1 cellular context compared by ENCODE assay signal in the genomic region with DNA sequence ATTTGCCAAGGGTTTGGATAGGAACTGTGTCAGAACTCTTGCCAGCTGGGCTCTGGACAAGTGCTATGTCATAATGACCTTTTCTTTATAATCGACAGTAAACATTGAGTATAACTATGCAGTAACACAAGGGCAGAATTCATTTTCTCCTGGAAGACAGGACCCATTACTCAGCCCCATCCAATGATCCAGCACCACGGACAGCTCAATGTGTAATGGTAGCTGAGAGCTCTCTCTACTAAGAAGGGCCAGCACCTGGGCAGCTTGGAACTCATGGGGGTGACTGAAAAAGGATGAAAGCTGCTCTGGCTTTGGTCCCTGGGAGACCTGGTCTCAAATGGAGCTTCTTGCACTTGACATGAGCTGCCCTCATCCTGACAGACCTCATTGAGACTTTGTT.
TF ChIP-seq lines count a peak whose summit lies in the region.

No MANE protein-coding gene starts in this region.

TF ChIP-seq in K562, 482 proteins besides CTCF, POLR2A, EP300 and RAD21 (continued from another document):
- TF ChIP-seq, protein P1, sequence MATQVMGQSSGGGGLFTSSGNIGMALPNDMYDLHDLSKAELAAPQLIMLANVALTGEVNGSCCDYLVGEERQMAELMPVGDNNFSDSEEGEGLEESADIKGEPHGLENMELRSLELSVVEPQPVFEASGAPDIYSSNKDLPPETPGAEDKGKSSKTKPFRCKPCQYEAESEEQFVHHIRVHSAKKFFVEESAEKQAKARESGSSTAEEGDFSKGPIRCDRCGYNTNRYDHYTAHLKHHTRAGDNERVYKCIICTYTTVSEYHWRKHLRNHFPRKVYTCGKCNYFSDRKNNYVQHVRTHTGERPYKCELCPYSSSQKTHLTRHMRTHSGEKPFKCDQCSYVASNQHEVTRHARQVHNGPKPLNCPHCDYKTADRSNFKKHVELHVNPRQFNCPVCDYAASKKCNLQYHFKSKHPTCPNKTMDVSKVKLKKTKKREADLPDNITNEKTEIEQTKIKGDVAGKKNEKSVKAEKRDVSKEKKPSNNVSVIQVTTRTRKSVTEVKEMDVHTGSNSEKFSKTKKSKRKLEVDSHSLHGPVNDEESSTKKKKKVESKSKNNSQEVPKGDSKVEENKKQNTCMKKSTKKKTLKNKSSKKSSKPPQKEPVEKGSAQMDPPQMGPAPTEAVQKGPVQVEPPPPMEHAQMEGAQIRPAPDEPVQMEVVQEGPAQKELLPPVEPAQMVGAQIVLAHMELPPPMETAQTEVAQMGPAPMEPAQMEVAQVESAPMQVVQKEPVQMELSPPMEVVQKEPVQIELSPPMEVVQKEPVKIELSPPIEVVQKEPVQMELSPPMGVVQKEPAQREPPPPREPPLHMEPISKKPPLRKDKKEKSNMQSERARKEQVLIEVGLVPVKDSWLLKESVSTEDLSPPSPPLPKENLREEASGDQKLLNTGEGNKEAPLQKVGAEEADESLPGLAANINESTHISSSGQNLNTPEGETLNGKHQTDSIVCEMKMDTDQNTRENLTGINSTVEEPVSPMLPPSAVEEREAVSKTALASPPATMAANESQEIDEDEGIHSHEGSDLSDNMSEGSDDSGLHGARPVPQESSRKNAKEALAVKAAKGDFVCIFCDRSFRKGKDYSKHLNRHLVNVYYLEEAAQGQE (CRISPR knock-in tag; IDR thresholded peaks at IDR 0.05; ENCODE audit: low read depth), result peak; percentile 74; the same call in 1 of the 2 replicates
TF ChIP-seq in K562: peak in this region for 2.
